In genomic region chr1:1000357-1001056, GRCh38 we compare ENCODE assay signal across 8 cellular contexts. TPM values are rescaled to one million over a fixed set of nuclear protein-coding genes. Genes with fewer than 3 reads are reported as not detected.
A peak's percentile ranks its signal among the peaks of the same experiment; 100 is the strongest.
DNase-seq lines count a peak whose midpoint lies in the region; ATAC-seq and TF ChIP-seq lines count a peak whose summit lies in the region.

No MANE protein-coding gene starts in this region.

- H3K79me2 ChIP-seq in GM23338 (replicated peaks; ENCODE audit: insufficient read depth), result no peaks in the 10 kb centered on the region
- no peaks in the 10 kb centered on the region for H3K79me2 ChIP-seq in neural progenitor cell (ENCODE audit: low read depth)

- H3K4me2 ChIP-seq in GM23338, result peak overlapping the region; percentile 88
- peak overlapping the region; percentile 97 for H3K4me2 ChIP-seq in neural progenitor cell

- TF ChIP-seq CTCF in GM23338 (conservative IDR thresholded peaks at IDR 0.05; ENCODE audit: low read depth in 2 of 2) (no peak), neural progenitor cell (IDR thresholded peaks at IDR 0.05) (no peak)

- H3K9me2 ChIP-seq in GM23338 (ENCODE audit: insufficient read depth), result no peaks in the 10 kb centered on the region

- H3K27me3 ChIP-seq in GM23338 (ENCODE audit: insufficient read depth) (peaks cover 91% of the 10 kb centered on the region), neural progenitor cell (peaks cover 81% of the 10 kb centered on the region), thymus (ENCODE audit: control insufficient read depth, insufficient read depth) (peaks cover 49% of the 10 kb centered on the region)

- H3K9me3 Mint-ChIP-seq in GM23338 (peaks cover 2% of the 10 kb centered on the region; the same call in 1 of the 3 replicates), neural progenitor cell (peaks cover 2% of the 10 kb centered on the region)

- peaks cover 16% of the 10 kb centered on the region for H3K4me1 ChIP-seq in GM23338 (ENCODE audit: insufficient read depth)
- peaks cover 32% of the 10 kb centered on the region for H3K4me1 ChIP-seq in neural progenitor cell
- H3K4me1 ChIP-seq in thymus (ENCODE audit: control insufficient read depth, insufficient read depth, low read length), result peaks cover 38% of the 10 kb centered on the region

- H3K4me1 Mint-ChIP-seq in GM23338 (peaks cover 16% of the 10 kb centered on the region), neural progenitor cell (peaks cover 27% of the 10 kb centered on the region)

- H3K36me3 Mint-ChIP-seq in GM23338 (ENCODE audit: low read depth) (no peaks in the 10 kb centered on the region; the same call in 2 of the 3 replicates), neural progenitor cell (peaks cover 2% of the 10 kb centered on the region)

- H3K27ac Mint-ChIP-seq in GM23338 (no peak overlapping the region), neural progenitor cell (peak overlapping the region; percentile 98)

- peak overlapping the region; percentile 71 for H3K4me3 Mint-ChIP-seq in GM23338
- H3K4me3 Mint-ChIP-seq in neural progenitor cell, result peak overlapping the region; percentile 91

- H3K27ac ChIP-seq in GM23338 (ENCODE audit: low read depth) (no peak overlapping the region), neural progenitor cell (peak overlapping the region; percentile 86), thymus (ENCODE audit: low read depth) (peak overlapping the region; percentile 64)

- DNase-seq in C1 segment of cervical spinal cord (lab: John Stamatoyannopoulos, UW) (peak in 9 of 14 donors; percentile 9 to 75 (median 29)), GM23338 (ENCODE audit: low spot score) (peak; percentile 73), OCI-M1 (lab: John Stamatoyannopoulos, UW) (peak; percentile 28), activated gamma-delta T cell (lab: John Stamatoyannopoulos, UW) (peak; percentile 65), fibroblast of peridontal ligament (ENCODE audit: extremely low read depth) (peak; percentile 66), neural progenitor cell (ENCODE audit: low spot score) (peak; percentile 84)

- H3F3A ChIP-seq in GM23338 (replicated peaks; ENCODE audit: low read depth), result peaks cover 6% of the 10 kb centered on the region; the same call in 1 of the 2 replicates
- H3F3A ChIP-seq in neural progenitor cell (ENCODE audit: low read depth), result peaks cover 37% of the 10 kb centered on the region

- peak; percentile 21 for ATAC-seq in GM23338
- ATAC-seq in HG02938 (IDR thresholded peaks at IDR 0.05; ENCODE audit: unreplicated experiment), result no peak

- H2AFZ ChIP-seq in GM23338, result no peak overlapping the region
- peak overlapping the region; percentile 59 for H2AFZ ChIP-seq in neural progenitor cell (replicated peaks)

- H3K4me3 ChIP-seq in GM23338, result peak overlapping the region; percentile 71
- peak overlapping the region; percentile 70 for H3K4me3 ChIP-seq in neural progenitor cell
- H3K4me3 ChIP-seq in thymus (ENCODE audit: low read length), result peak overlapping the region; percentile 63

- H3K36me3 ChIP-seq in GM23338 (ENCODE audit: insufficient read depth) (no peaks in the 10 kb centered on the region), neural progenitor cell (no peaks in the 10 kb centered on the region), thymus (ENCODE audit: control insufficient read depth, insufficient read depth) (no peaks in the 10 kb centered on the region)

- H4K20me1 ChIP-seq in GM23338 (replicated peaks; ENCODE audit: insufficient read depth) (no peaks in the 10 kb centered on the region), neural progenitor cell (ENCODE audit: low read depth) (peaks cover 22% of the 10 kb centered on the region)

- peak overlapping the region; percentile 65 for H3K9ac ChIP-seq in neural progenitor cell

- 1% methylated on average over 75 of the region's 75 CpGs for WGBS in thymus

- H3K27me3 Mint-ChIP-seq in GM23338 (ENCODE audit: insufficient read depth, low read depth, poor library complexity), result peaks cover 73% of the 10 kb centered on the region
- peaks cover 13% of the 10 kb centered on the region for H3K27me3 Mint-ChIP-seq in neural progenitor cell (ENCODE audit: insufficient read depth, low read depth)

- no peaks in the 10 kb centered on the region for H3K9me3 ChIP-seq in neural progenitor cell (ENCODE audit: low read depth)
- peaks cover 1% of the 10 kb centered on the region for H3K9me3 ChIP-seq in thymus (ENCODE audit: control insufficient read depth)

TF ChIP-seq in GM23338, 12 proteins besides CTCF, POLR2A, EP300 and RAD21:
- TF ChIP-seq CREB1 (CRISPR knock-in tag; IDR thresholded peaks at IDR 0.05; ENCODE audit: low read depth), result peak; percentile 100
- TF ChIP-seq POLR2AphosphoS5 (IDR thresholded peaks at IDR 0.05; ENCODE audit: low read depth), result peak; percentile 56
- no peak for TF ChIP-seq EZH2phosphoT487 (IDR thresholded peaks at IDR 0.05; ENCODE audit: unreplicated experiment)
- no peak for TF ChIP-seq STAT1 (IDR thresholded peaks at IDR 0.05; ENCODE audit: unreplicated experiment)

RNA-seq across cellular contexts. Expression of gene HES4, which starts 0.6 kb away (rescaled TPM):
- total RNA-seq in GM23338 (2014; rRNA removed; shearing (Covaris generic)), result 2.3 and 4.8 TPM in 2 replicates
- polyA plus RNA-seq in GM23338 (2016; fragmentation: Nextera tagmentation; extraction: Ambion mirVana), result 6.7 and 7.9 TPM in 2 replicates
- 7.6 and 35.7 TPM in 2 replicates for total RNA-seq in neural progenitor cell (ENCODE audit: low replicate concordance)
- 15.5 TPM for polyA plus RNA-seq in thymus

RNA-seq across cellular contexts. Expression of gene ISG15, which starts 12.8 kb away (rescaled TPM):
- total RNA-seq in GM23338 (2014; rRNA removed; shearing (Covaris generic)), result 52.9 and 65.3 TPM in 2 replicates
- polyA plus RNA-seq in GM23338 (2016; fragmentation: Nextera tagmentation; extraction: Ambion mirVana) (101 and 113 TPM in 2 replicates), thymus (285 TPM)
- 22.4 and 33.6 TPM in 2 replicates for total RNA-seq in neural progenitor cell (ENCODE audit: low replicate concordance)

RNA-seq across cellular contexts. Expression of gene PERM1, which starts 18.6 kb away (rescaled TPM):
- not detected in 2 replicates for total RNA-seq in GM23338 (2014; rRNA removed; shearing (Covaris generic))
- polyA plus RNA-seq in GM23338 (2016; fragmentation: Nextera tagmentation; extraction: Ambion mirVana) (0.66 and 1.1 TPM in 2 replicates), thymus (0.59 TPM)
- not detected in 2 replicates for total RNA-seq in neural progenitor cell (ENCODE audit: low replicate concordance)

RNA-seq across cellular contexts. Expression of gene AGRN, which starts 19.4 kb away (rescaled TPM):
- 144 and 185 TPM in 2 replicates for total RNA-seq in GM23338 (2014; rRNA removed; shearing (Covaris generic))
- polyA plus RNA-seq in GM23338 (2016; fragmentation: Nextera tagmentation; extraction: Ambion mirVana) (12.3 and 13.2 TPM in 2 replicates), thymus (19.2 TPM)
- 34.1 and 142 TPM in 2 replicates for total RNA-seq in neural progenitor cell (ENCODE audit: low replicate concordance)

RNA-seq across cellular contexts. Expression of gene PLEKHN1, which starts 34.2 kb away (rescaled TPM):
- total RNA-seq in GM23338 (2014; rRNA removed; shearing (Covaris generic)), result 2.2 and 3.3 TPM in 2 replicates
- polyA plus RNA-seq in GM23338 (2016; fragmentation: Nextera tagmentation; extraction: Ambion mirVana) (0.94 and 1.4 TPM in 2 replicates), thymus (1.7 TPM)
- total RNA-seq in neural progenitor cell (ENCODE audit: low replicate concordance), result 0.09 TPM in 1 of 2 replicates, not detected in the other

Comparison
In these comparisons a context has a peak if more than half of its experiments do, and no peak if none do; other contexts are left out.
1. DNase-seq: peak in every context shown above with its lines; median percentile 84 in neural progenitor cell; 73 in GM23338; 66 in fibroblast of peridontal ligament; 65 in activated gamma-delta T cell; 29 in C1 segment of cervical spinal cord; 28 in OCI-M1.